In the genomic region with DNA sequence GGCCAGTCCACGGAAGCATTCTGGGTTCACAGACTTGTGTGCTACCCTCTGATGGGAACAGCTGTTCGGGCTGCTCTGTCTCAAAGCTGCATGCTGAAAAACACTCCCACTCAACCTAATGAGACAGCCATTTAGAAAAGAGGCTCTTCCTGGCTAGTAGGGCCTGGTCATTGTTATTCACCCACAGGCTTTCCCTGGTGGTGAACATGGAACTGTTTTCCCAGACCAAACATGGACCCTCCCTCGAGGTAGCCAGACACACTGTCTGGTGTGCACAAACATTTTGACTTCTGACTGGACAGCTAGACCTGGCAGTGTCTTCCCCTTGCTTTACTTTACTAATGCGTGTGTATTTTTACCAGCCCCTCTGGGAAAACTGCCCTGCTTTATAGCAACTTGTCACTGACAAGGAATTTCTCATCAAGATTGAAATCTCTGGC, we compare ENCODE assay signal across 15 cellular contexts. TPM values are rescaled to one million over a fixed set of nuclear protein-coding genes. Genes with fewer than 3 reads are reported as not detected.
DNase-seq lines count a peak whose midpoint lies in the region; ATAC-seq and TF ChIP-seq lines count a peak whose summit lies in the region.
"Had no signal": no experiment of that assay in that cellular context is flagged by ENCODE, and none has a peak within 500 bp of the region (broad histone marks: within the 10 kb centered on the region; RNA-seq: fewer than 3 reads in every experiment).

No MANE protein-coding gene starts in this region.

- ATAC-seq in GM21723 (IDR thresholded peaks at IDR 0.05; ENCODE audit: unreplicated experiment) (no peak), GM21528 (IDR thresholded peaks at IDR 0.05; ENCODE audit: low FRiP score, unreplicated experiment) (no peak)
- ATAC-seq in activated naive CD8-positive, alpha-beta T cell treated with anti-CD3 and anti-CD28 coated beads, Interleukin-2, amount 50 U/mL, for 24 hours = no peak

- TF ChIP-seq CTCF in cardiac muscle cell (IDR thresholded peaks at IDR 0.05; ENCODE audit: low read depth, low read length) (no peak), right atrium auricular region (IDR thresholded peaks at IDR 0.05) (no peak)

- H3K4me1 Mint-ChIP-seq in activated naive CD8-positive, alpha-beta T cell treated with anti-CD3 and anti-CD28 coated beads, Interleukin-2, amount 50 U/mL, for 24 hours = no peaks in the 10 kb centered on the region

- H3K27ac ChIP-seq in cardiac muscle cell = peak overlapping the region; percentile 90
- peak overlapping the region in 1 of 2 donors; percentile 56 for H3K27ac ChIP-seq in right atrium auricular region
- H3K27ac ChIP-seq: SK-N-MC had no signal

- no peak overlapping the region for H3K4me3 ChIP-seq in cardiac muscle cell
- no peak overlapping the region for H3K4me3 ChIP-seq in right atrium auricular region
- H3K4me3 ChIP-seq: SK-N-MC had no signal

- H3K36me3 Mint-ChIP-seq in activated naive CD8-positive, alpha-beta T cell treated with anti-CD3 and anti-CD28 coated beads, Interleukin-2, amount 50 U/mL, for 24 hours (ENCODE audit: low read depth) = no peaks in the 10 kb centered on the region
- H3K36me3 Mint-ChIP-seq: brain had no signal

- H3K4me3 Mint-ChIP-seq in activated naive CD8-positive, alpha-beta T cell treated with anti-CD3 and anti-CD28 coated beads, Interleukin-2, amount 50 U/mL, for 24 hours = no peak overlapping the region
- H3K4me3 Mint-ChIP-seq: brain had no signal

- no peaks in the 10 kb centered on the region for H3K9me3 Mint-ChIP-seq in activated naive CD8-positive, alpha-beta T cell treated with anti-CD3 and anti-CD28 coated beads, Interleukin-2, amount 50 U/mL, for 24 hours
- H3K9me3 Mint-ChIP-seq: brain had no signal

- peak; percentile 36 to 49 for DNase-seq in cardiac muscle cell (ENCODE audit: low read depth in 1 of 2, low spot score in 1 of 2)
- no peak for DNase-seq in right atrium auricular region (ENCODE audit: low spot score)
- peak; percentile 91 for DNase-seq in SK-N-DZ (ENCODE audit: low spot score)
- peak; percentile 29 for DNase-seq in iPS-NIHi7 (ENCODE audit: extremely low spot score)
- no peak for DNase-seq in anterior cingulate cortex (lab: John Stamatoyannopoulos, UW)
- DNase-seq in activated naive CD8-positive, alpha-beta T cell treated with anti-CD3 and anti-CD28 coated beads, Interleukin-2, amount 50 U/mL, for 24 hours = no peak
- DNase-seq: activated gamma-delta T cell treated with Interleukin-2 at 50 U/mL for 16 hours; effector CD8-positive, alpha-beta T cell; H7; NCI-H1694 treated with DMSO at 0.1 percent for 48 hours had no signal

- H3K36me3 ChIP-seq in cardiac muscle cell (no peaks in the 10 kb centered on the region), right atrium auricular region (no peaks in the 10 kb centered on the region)

- H3K4me1 ChIP-seq in cardiac muscle cell (ENCODE audit: low read depth) (peaks cover 18% of the 10 kb centered on the region), right atrium auricular region (no peaks in the 10 kb centered on the region)

- no peak overlapping the region for H3K27ac Mint-ChIP-seq in activated naive CD8-positive, alpha-beta T cell treated with anti-CD3 and anti-CD28 coated beads, Interleukin-2, amount 50 U/mL, for 24 hours

- peaks cover 4% of the 10 kb centered on the region for H3K27me3 Mint-ChIP-seq in activated naive CD8-positive, alpha-beta T cell treated with anti-CD3 and anti-CD28 coated beads, Interleukin-2, amount 50 U/mL, for 24 hours

- H3K9me3 ChIP-seq in cardiac muscle cell (ENCODE audit: low read depth) = no peaks in the 10 kb centered on the region
- H3K9me3 ChIP-seq in right atrium auricular region = no peaks in the 10 kb centered on the region

- H3K27me3 ChIP-seq in cardiac muscle cell = no peaks in the 10 kb centered on the region
- no peaks in the 10 kb centered on the region for H3K27me3 ChIP-seq in right atrium auricular region

RNA-seq across cellular contexts. Expression of a gene that starts 39.0 kb away (rescaled TPM):
- total RNA-seq in cardiac muscle cell (10.4 and 10.9 TPM in 2 replicates), right atrium auricular region (10 to 100 TPM; 11.1 to 17.6 TPM)
- polyA plus RNA-seq in cardiac muscle cell = 6.1 and 11.1 TPM in 2 replicates
- 0.86 and 2.2 TPM in 2 replicates for polyA plus RNA-seq in SK-N-DZ (2014; cell fraction: cytosol; rRNA removed)
- 0.74 and 0.90 TPM in 2 replicates for polyA plus RNA-seq in SK-N-DZ (2014; cell fraction: nucleus; rRNA removed)
- total RNA-seq: activated CD8-positive, alpha-beta memory T cell treated with anti-CD3 and anti-CD28 coated beads for 36 hours had no signal

Comparison
In these comparisons a context has a peak if more than half of its experiments do, and no peak if none do; other contexts are left out.
1. DNase-seq: peak in cardiac muscle cell (2 of 2), SK-N-DZ (single experiment) and iPS-NIHi7 (single experiment); none in right atrium auricular region (single experiment), anterior cingulate cortex (0 of 58) and activated naive CD8-positive, alpha-beta T cell treated with anti-CD3 and anti-CD28 coated beads, Interleukin-2, amount 50 U/mL, for 24 hours (single experiment).